Comparison of ENCODE assay signal across 14 cellular contexts in genomic region chr4:80507077-80507476, GRCh38.
DNase-seq lines count a peak whose midpoint lies in the region; ATAC-seq and TF ChIP-seq lines count a peak whose summit lies in the region.
"Had no signal": no experiment of that assay in that cellular context is flagged by ENCODE, and none has a peak within 500 bp of the region (broad histone marks: within the 10 kb centered on the region; RNA-seq: fewer than 3 reads in every experiment).

No MANE protein-coding gene starts in this region.

- POLR2A ChIA-PET in naive thymus-derived CD8-positive, alpha-beta T cell (lab: Charles Lee): interaction anchor here (0.5 kb wide), 1 partner anchor 13 kb away, joined by 3 read pairs; no protein-coding TSS in a partner anchor

- no peak for TF ChIP-seq CTCF in adrenal gland (IDR thresholded peaks at IDR 0.05)

- H3K36me3 Mint-ChIP-seq in naive thymus-derived CD8-positive, alpha-beta T cell: peaks cover 0 to 20% (median 2%) of the 10 kb centered on the region in 3 donors

- H3K27ac ChIP-seq in caudate nucleus (ENCODE audit: low read depth, low read length) (no peak overlapping the region), adrenal gland (no peak overlapping the region)
- H3K27ac ChIP-seq: BLaER1 treated with 17β-estradiol and CSF1 and Interleukin-3, amounts not matched to agents 10 nM and 100 nM had no signal

- H3K4me3 ChIP-seq in adrenal gland: no peak overlapping the region
- H3K4me3 ChIP-seq: BLaER1 treated with 17β-estradiol and CSF1 and Interleukin-3, amounts not matched to agents 10 nM and 100 nM had no signal

- no peak for TF ChIP-seq POLR2A in adrenal gland (IDR thresholded peaks at IDR 0.05)

- ATAC-seq in GM18511 (IDR thresholded peaks at IDR 0.05; ENCODE audit: unreplicated experiment) (peak; percentile 14), HG02885 (IDR thresholded peaks at IDR 0.05; ENCODE audit: poor library complexity, unreplicated experiment) (peak; percentile 23)
- peak in 1 of 2 donors; percentile 29 for ATAC-seq in naive thymus-derived CD8-positive, alpha-beta T cell
- ATAC-seq: T-helper 17 cell had no signal

- no peaks in the 10 kb centered on the region for H3K4me1 ChIP-seq in adrenal gland (replicated peaks in 1 of 2)

- peak overlapping the region in 1 of 10 donors; percentile 11 for H3K4me3 Mint-ChIP-seq in naive thymus-derived CD8-positive, alpha-beta T cell
- H3K4me3 Mint-ChIP-seq: T-helper 17 cell had no signal

- H3K27me3 Mint-ChIP-seq in naive thymus-derived CD8-positive, alpha-beta T cell: no peaks in the 10 kb centered on the region
- H3K27me3 Mint-ChIP-seq: T-helper 17 cell had no signal

- no peaks in the 10 kb centered on the region for H3K36me3 ChIP-seq in adrenal gland (replicated peaks in 1 of 2)
- H3K36me3 ChIP-seq: BLaER1 treated with 17β-estradiol and CSF1 and Interleukin-3, amounts not matched to agents 10 nM and 100 nM had no signal

- no peaks in the 10 kb centered on the region for H3K9me3 ChIP-seq in adrenal gland (replicated peaks in 1 of 3)

- no peaks in the 10 kb centered on the region for H3K27me3 ChIP-seq in adrenal gland

- DNase-seq in OCI-M2 (lab: John Stamatoyannopoulos, UW; ENCODE audit: unreplicated experiment) (peak; percentile 43), Kasumi-1 (lab: John Stamatoyannopoulos, UW) (no peak), caudate nucleus (lab: John Stamatoyannopoulos, UW) (no peak), adrenal gland (no peak)
- no peak for DNase-seq in naive thymus-derived CD8-positive, alpha-beta T cell
- DNase-seq: NCI-H1048; NCI-H1436; NCI-H2029; NCI-H446; NK-92 treated with Interleukin-12 subunit alpha and Interleukin-12 subunit beta, amount 100 ng/mL, for 24 hours; T-helper 17 cell had no signal

- H3K9me3 Mint-ChIP-seq in naive thymus-derived CD8-positive, alpha-beta T cell: peaks cover 0 to 12% (median 3%) of the 10 kb centered on the region in 9 donors

- peak overlapping the region in 6 of 10 donors; percentile 0 to 60 (median 30) for H3K27ac Mint-ChIP-seq in naive thymus-derived CD8-positive, alpha-beta T cell
- H3K27ac Mint-ChIP-seq: T-helper 17 cell had no signal

- peaks cover 8 to 54% (median 49%) of the 10 kb centered on the region in 4 donors for H3K4me1 Mint-ChIP-seq in naive thymus-derived CD8-positive, alpha-beta T cell

- 0 to 63% (median 26%) methylated on average over 1 of the region's 1 CpG for WGBS in adrenal gland, 4 donors

- intact Hi-C loops in adrenal gland (cut with DNase I): no loop called here
